Comparison of ENCODE assay signal across 17 cellular contexts in genomic region chr5:64149268-64149667, GRCh38. TPM values are rescaled to one million over a fixed set of nuclear protein-coding genes. Genes with fewer than 3 reads are reported as not detected.
DNase-seq lines count a peak whose midpoint lies in the region; FAIRE-seq and TF ChIP-seq lines count a peak whose summit lies in the region.
"Had no signal": no experiment of that assay in that cellular context is flagged by ENCODE, and none has a peak within 500 bp of the region (broad histone marks: within the 10 kb centered on the region; RNA-seq: fewer than 3 reads in every experiment).

No MANE protein-coding gene starts in this region.

- no peak overlapping the region for H3K4me3 Mint-ChIP-seq in glutamatergic neuron (ENCODE audit: unreplicated experiment)
- H3K4me3 Mint-ChIP-seq: CD4-positive, alpha-beta T cell had no signal

- FAIRE-seq in bronchial epithelial cell (lab: Jason Lieb, UNC): peak; percentile 91
- FAIRE-seq in RCC 7860 (lab: Jason Lieb, UNC): no peak
- FAIRE-seq: A549 had no signal

- TF ChIP-seq CTCF in bronchial epithelial cell (IDR thresholded peaks at IDR 0.05; ENCODE audit: insufficient read depth, low read length, severe bottlenecking): no peak
- no peak for TF ChIP-seq CTCF in glutamatergic neuron (IDR thresholded peaks at IDR 0.05; ENCODE audit: partially characterized antibody, unreplicated experiment)

- H3K36me3 Mint-ChIP-seq in glutamatergic neuron (ENCODE audit: unreplicated experiment): peaks cover 4% of the 10 kb centered on the region

- H3K9me3 Mint-ChIP-seq in glutamatergic neuron (ENCODE audit: unreplicated experiment): no peaks in the 10 kb centered on the region

- H3K27me3 ChIP-seq in bronchial epithelial cell (ENCODE audit: control insufficient read depth, insufficient read depth, low read length): no peaks in the 10 kb centered on the region

- no peak overlapping the region for H3K4me3 ChIP-seq in bronchial epithelial cell (ENCODE audit: low read depth, low read length)
- H3K4me3 ChIP-seq: A549, GM23248 had no signal

- no peaks in the 10 kb centered on the region for H3K36me3 ChIP-seq in bronchial epithelial cell (ENCODE audit: control insufficient read depth, insufficient read depth, low read length)

- no peaks in the 10 kb centered on the region for H3K4me1 Mint-ChIP-seq in glutamatergic neuron (ENCODE audit: low read depth, unreplicated experiment)

- peak; percentile 61 for DNase-seq in NCI-H82 (lab: John Stamatoyannopoulos, UW)
- no peak for DNase-seq in NCI-H82 treated with DMSO at 0.1 percent for 48 hours (lab: John Stamatoyannopoulos, UW; ENCODE audit: unreplicated experiment)
- DNase-seq in LHCN-M2 (ENCODE audit: low read depth): peak; percentile 40
- DNase-seq in bronchial epithelial cell (ENCODE audit: low read depth): no peak
- DNase-seq in myocyte (ENCODE audit: low read depth): peak; percentile 55
- DNase-seq in glutamatergic neuron: no peak
- no peak for DNase-seq in RCC 7860 (ENCODE audit: low spot score)
- no peak for DNase-seq in GM19240 (ENCODE audit: insufficient read length, low spot score)
- DNase-seq: CD4-positive, alpha-beta T cell; GM23248; HCEC 1CT; NCI-H1105; NCI-H526; SIG-M5 had no signal

- peaks cover 3% of the 10 kb centered on the region for H3K27me3 Mint-ChIP-seq in glutamatergic neuron (ENCODE audit: unreplicated experiment)
- H3K27me3 Mint-ChIP-seq: CD4-positive, alpha-beta T cell had no signal

- no peak overlapping the region for H3K27ac Mint-ChIP-seq in glutamatergic neuron (ENCODE audit: unreplicated experiment)
- H3K27ac Mint-ChIP-seq: CD4-positive, alpha-beta T cell had no signal

RNA-seq across cellular contexts. Expression of gene RNF180, which starts 16.4 kb away (rescaled TPM):
- total RNA-seq in LHCN-M2 (2014; rRNA removed): 1.9 and 3.1 TPM in 2 replicates
- 0.44 TPM for polyA plus RNA-seq in LHCN-M2 (2012)
- total RNA-seq in bronchial epithelial cell: 3.6 and 4.5 TPM in 2 replicates
- total RNA-seq in myocyte: 3.6 and 5.8 TPM in 2 replicates
- 0.78 TPM for polyA plus RNA-seq in myocyte (2012)
- total RNA-seq in glutamatergic neuron (ENCODE audit: unreplicated experiment): 9.1 TPM
- total RNA-seq: CD4-positive, alpha-beta T cell; OCI-LY7; T-helper 1 cell treated with Interleukin-12 subunit alpha and Interleukin-12 subunit beta and Interleukin-4 antibody, amounts not matched to agents 30 ng/mL and 1 ng/mL, for 36 hours had no signal

Comparison
In these comparisons a context has a peak if more than half of its experiments do, and no peak if none do; other contexts are left out.
1. DNase-seq: peak in NCI-H82 (single experiment), LHCN-M2 (single experiment) and myocyte (single experiment); none in NCI-H82 treated with DMSO at 0.1 percent for 48 hours (single experiment), bronchial epithelial cell (single experiment), glutamatergic neuron (single experiment), RCC 7860 (single experiment) and GM19240 (single experiment).